ENCODE assay signal across 17 cellular contexts in the genomic region with DNA sequence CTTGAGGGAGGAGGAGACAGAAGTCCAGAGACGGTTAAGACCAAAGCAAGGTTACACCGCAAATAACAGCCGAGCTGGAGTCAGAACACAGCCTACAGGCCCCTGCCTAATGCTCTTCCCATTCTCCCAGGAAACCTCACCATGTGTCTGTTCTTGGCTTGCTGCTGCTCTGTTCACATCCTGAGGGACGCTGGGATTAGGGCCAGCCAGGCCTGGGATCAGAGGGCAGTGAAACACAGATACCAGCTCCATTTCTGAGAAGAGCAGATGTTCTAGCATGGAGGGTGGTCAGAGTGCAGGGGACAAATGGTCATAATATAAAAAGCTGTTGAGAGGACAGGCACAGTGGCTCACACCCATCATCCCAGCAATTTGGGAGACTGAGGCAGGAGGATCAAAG.
DNase-seq lines count a peak whose midpoint lies in the region; ATAC-seq, FAIRE-seq and TF ChIP-seq lines count a peak whose summit lies in the region.
"Had no signal": no experiment of that assay in that cellular context is flagged by ENCODE, and none has a peak within 500 bp of the region (broad histone marks: within the 10 kb centered on the region; RNA-seq: fewer than 3 reads in every experiment).

No MANE protein-coding gene starts in this region.

- H3K4me3 ChIP-seq in right atrium auricular region (no peak overlapping the region), foreskin fibroblast (ENCODE audit: low read depth in 1 of 2, low read length in 2 of 2) (no peak overlapping the region), mesodermal cell (ENCODE audit: extremely low read depth, insufficient read depth, low read length, poor library complexity, severe bottlenecking) (no peak overlapping the region), suprapubic skin (no peak overlapping the region), pancreas (no peak overlapping the region)
- H3K4me3 ChIP-seq: BLaER1, HAP-1 had no signal

- H3K9me3 ChIP-seq in right atrium auricular region (no peaks in the 10 kb centered on the region), mesodermal cell (ENCODE audit: control insufficient read depth, low read length) (no peaks in the 10 kb centered on the region), suprapubic skin (no peaks in the 10 kb centered on the region), pancreas (no peaks in the 10 kb centered on the region)
- H3K9me3 ChIP-seq: BLaER1, Caco-2 had no signal

- no peak for TF ChIP-seq EP300 in suprapubic skin (IDR thresholded peaks at IDR 0.05)

- H3K27me3 ChIP-seq in right atrium auricular region (no peaks in the 10 kb centered on the region), suprapubic skin (no peaks in the 10 kb centered on the region), pancreas (no peaks in the 10 kb centered on the region)
- H3K27me3 ChIP-seq: BLaER1 had no signal

- ATAC-seq in Right ventricle myocardium inferior (peak; percentile 27), pancreas (no peak)

- H3K4me1 ChIP-seq in right atrium auricular region (no peaks in the 10 kb centered on the region), mesodermal cell (ENCODE audit: control insufficient read depth, insufficient read depth, low read length, poor library complexity, severe bottlenecking) (no peaks in the 10 kb centered on the region), suprapubic skin (no peaks in the 10 kb centered on the region), pancreas (no peaks in the 10 kb centered on the region)
- H3K4me1 ChIP-seq: BLaER1, Caco-2 had no signal

- TF ChIP-seq CTCF in right atrium auricular region (IDR thresholded peaks at IDR 0.05), result no peak
- no peak for TF ChIP-seq CTCF in foreskin fibroblast (IDR thresholded peaks at IDR 0.05; ENCODE audit: low read depth, low read length)
- TF ChIP-seq CTCF in suprapubic skin (IDR thresholded peaks at IDR 0.05), result no peak
- TF ChIP-seq CTCF in pancreas (IDR thresholded peaks at IDR 0.05), result no peak

- intact Hi-C loops in Right ventricle myocardium inferior (cut with DNase I), result no loop called here
- intact Hi-C loops in pancreas (cut with DNase I), result no loop called here

- DNase-seq in Right ventricle myocardium inferior (ENCODE audit: missing footprints), result no peak
- no peak for DNase-seq in right atrium auricular region (ENCODE audit: low spot score)
- peak; percentile 21 to 64 for DNase-seq in foreskin fibroblast
- peak; percentile 14 to 41 for DNase-seq in suprapubic skin (ENCODE audit: low spot score in 2 of 2)
- no peak for DNase-seq in pancreas
- DNase-seq in SW 1271 (lab: John Stamatoyannopoulos, UW), result no peak
- DNase-seq in activated CD8-positive, alpha-beta memory T cell treated with anti-CD3 and anti-CD28 coated beads for 24 hours, result no peak
- DNase-seq: AML-193; Caco-2; CD8-positive, alpha-beta memory T cell; DND-41; GF-D8 had no signal

- H3K27ac ChIP-seq in right atrium auricular region (no peak overlapping the region), mesodermal cell (ENCODE audit: low read depth, low read length, severe bottlenecking) (peak overlapping the region; percentile 16), suprapubic skin (peak overlapping the region; percentile 1), pancreas (no peak overlapping the region)
- H3K27ac ChIP-seq: 22Rv1, BLaER1 had no signal

- 56 to 80% methylated on average over 2 to 4 of the region's 4 CpGs for WGBS in mesodermal cell (ENCODE audit: insufficient coverage in 2 of 2), 2 experiments
- WGBS in suprapubic skin, result 69% methylated on average over 4 of the region's 4 CpGs
- WGBS in pancreas, 2 donors, result 53 to 68% methylated on average over 4 of the region's 4 CpGs

- FAIRE-seq in pancreas (lab: Jason Lieb, UNC), result no peak
- FAIRE-seq: H1 had no signal

- H3K36me3 ChIP-seq in right atrium auricular region (no peaks in the 10 kb centered on the region), mesodermal cell (ENCODE audit: control insufficient read depth, insufficient read depth, low read length) (no peaks in the 10 kb centered on the region), suprapubic skin (no peaks in the 10 kb centered on the region), pancreas (no peaks in the 10 kb centered on the region)
- H3K36me3 ChIP-seq: BLaER1, HAP-1 had no signal

- TF ChIP-seq POLR2A in suprapubic skin (IDR thresholded peaks at IDR 0.05), result no peak

Comparison
In these comparisons a context has a peak if more than half of its experiments do, and no peak if none do; other contexts are left out.
1. DNase-seq: peak in foreskin fibroblast (2 of 2) and suprapubic skin (2 of 2); none in Right ventricle myocardium inferior (single experiment), right atrium auricular region (single experiment), pancreas (0 of 6), SW 1271 (0 of 2) and activated CD8-positive, alpha-beta memory T cell treated with anti-CD3 and anti-CD28 coated beads for 24 hours (single experiment).
2. H3K27ac ChIP-seq: peak in mesodermal cell (single experiment) and suprapubic skin (single experiment); none in right atrium auricular region (0 of 2) and pancreas (0 of 4).